In genomic region chr12:123089125-123089524, GRCh38 we compare ENCODE assay signal across 1 cellular context.
TF ChIP-seq lines count a peak whose summit lies in the region.

No MANE protein-coding gene starts in this region.

TF ChIP-seq in HepG2, 621 proteins besides CTCF, POLR2A, EP300 and RAD21 (continued from another document):
- TF ChIP-seq ZGPAT (CRISPR knock-in tag; IDR thresholded peaks at IDR 0.05) (no peak), SIX1 (CRISPR knock-in tag; IDR thresholded peaks at IDR 0.05; ENCODE audit: borderline replicate concordance) (no peak)
